8 cellular contexts compared by ENCODE assay signal in genomic region chr13:50127017-50127725, GRCh38.
DNase-seq lines count a peak whose midpoint lies in the region; ATAC-seq and TF ChIP-seq lines count a peak whose summit lies in the region.

No MANE protein-coding gene starts in this region.

- intact Hi-C loops in esophagus squamous epithelium (cut with DNase I): no loop called here

- no peaks in the 10 kb centered on the region for H3K9me3 ChIP-seq in esophagus squamous epithelium
- H3K9me3 ChIP-seq in neural progenitor cell (ENCODE audit: low read depth): no peaks in the 10 kb centered on the region

- H3K4me2 ChIP-seq in GM23338: peak overlapping the region; percentile 95
- H3K4me2 ChIP-seq in neural progenitor cell: peak overlapping the region; percentile 97

- H3K4me3 Mint-ChIP-seq in GM23338: peak overlapping the region; percentile 79
- peak overlapping the region; percentile 85 for H3K4me3 Mint-ChIP-seq in neural progenitor cell

- ATAC-seq in GM23338 (peak; percentile 0), HG03442 (IDR thresholded peaks at IDR 0.05; ENCODE audit: unreplicated experiment) (no peak)

- peaks cover 91% of the 10 kb centered on the region for H3K27me3 ChIP-seq in GM23338 (ENCODE audit: insufficient read depth)
- H3K27me3 ChIP-seq in esophagus squamous epithelium: peaks cover 6 to 58% (median 22%) of the 10 kb centered on the region in 4 donors
- peaks cover 98% of the 10 kb centered on the region for H3K27me3 ChIP-seq in neural progenitor cell

- no peak overlapping the region for H3K27ac ChIP-seq in GM23338 (ENCODE audit: low read depth)
- peak overlapping the region; percentile 4 to 100 (median 96) for H3K27ac ChIP-seq in esophagus squamous epithelium
- H3K27ac ChIP-seq in neural progenitor cell: no peak overlapping the region

- H3K9me3 Mint-ChIP-seq in GM23338 (peaks cover 2% of the 10 kb centered on the region; the same call in 2 of the 3 replicates), neural progenitor cell (peaks cover 3% of the 10 kb centered on the region)

- H3F3A ChIP-seq in GM23338 (replicated peaks; ENCODE audit: low read depth): peaks cover 54% of the 10 kb centered on the region
- H3F3A ChIP-seq in neural progenitor cell (ENCODE audit: low read depth): peaks cover 52% of the 10 kb centered on the region

- no peak overlapping the region for H3K27ac Mint-ChIP-seq in GM23338
- H3K27ac Mint-ChIP-seq in neural progenitor cell: no peak overlapping the region

- no peaks in the 10 kb centered on the region; the same call in 2 of the 3 replicates for H3K36me3 Mint-ChIP-seq in GM23338 (ENCODE audit: low read depth)
- no peaks in the 10 kb centered on the region for H3K36me3 Mint-ChIP-seq in neural progenitor cell

- H3K79me2 ChIP-seq in GM23338 (replicated peaks; ENCODE audit: insufficient read depth): no peaks in the 10 kb centered on the region
- H3K79me2 ChIP-seq in neural progenitor cell (ENCODE audit: low read depth): no peaks in the 10 kb centered on the region

- H3K27me3 Mint-ChIP-seq in GM23338 (ENCODE audit: insufficient read depth, low read depth, poor library complexity): peaks cover 82% of the 10 kb centered on the region
- peaks cover 60% of the 10 kb centered on the region for H3K27me3 Mint-ChIP-seq in neural progenitor cell (ENCODE audit: insufficient read depth, low read depth)

- H4K20me1 ChIP-seq in GM23338 (replicated peaks; ENCODE audit: insufficient read depth) (peaks cover 18% of the 10 kb centered on the region), neural progenitor cell (ENCODE audit: low read depth) (peaks cover 92% of the 10 kb centered on the region)

- TF ChIP-seq POLR2A in esophagus squamous epithelium (IDR thresholded peaks at IDR 0.05): peak in 1 of 4 donors; percentile 25

- no peak overlapping the region for H3K9ac ChIP-seq in neural progenitor cell

- peaks cover 63% of the 10 kb centered on the region for H3K4me1 Mint-ChIP-seq in GM23338
- H3K4me1 Mint-ChIP-seq in neural progenitor cell: peaks cover 63% of the 10 kb centered on the region

- DNase-seq in GM23338 (ENCODE audit: low spot score) (peak; percentile 63), esophagus squamous epithelium (lab: John Stamatoyannopoulos, UW) (no peak), neural progenitor cell (ENCODE audit: low spot score) (peak; percentile 75), superior temporal gyrus (ENCODE audit: extremely low spot score) (no peak), epidermal melanocyte (ENCODE audit: insufficient read length, low spot score) (no peak), NCI-H187 treated with DMSO at 0.1 percent for 48 hours (lab: John Stamatoyannopoulos, UW) (no peak)
- peak; percentile 66 for DNase-seq in activated CD8-positive, alpha-beta memory T cell treated with anti-CD3 and anti-CD28 coated beads, Interleukin-2, amount 50 U/mL, for 4 hours

- peak overlapping the region; percentile 91 for H2AFZ ChIP-seq in GM23338
- peak overlapping the region; percentile 64 for H2AFZ ChIP-seq in neural progenitor cell (replicated peaks)

- H3K4me1 ChIP-seq in GM23338 (ENCODE audit: insufficient read depth): peaks cover 66% of the 10 kb centered on the region
- H3K4me1 ChIP-seq in esophagus squamous epithelium: peaks cover 20 to 70% (median 44%) of the 10 kb centered on the region in 3 donors
- peaks cover 44% of the 10 kb centered on the region for H3K4me1 ChIP-seq in neural progenitor cell

- H3K9me2 ChIP-seq in GM23338 (ENCODE audit: insufficient read depth): no peaks in the 10 kb centered on the region

- H3K36me3 ChIP-seq in GM23338 (ENCODE audit: insufficient read depth) (no peaks in the 10 kb centered on the region), esophagus squamous epithelium (no peaks in the 10 kb centered on the region), neural progenitor cell (no peaks in the 10 kb centered on the region)

- peak in 1 of 2 experiments; percentile 44; a peak in 3 of 4 replicates for TF ChIP-seq CTCF in GM23338 (conservative IDR thresholded peaks at IDR 0.05; ENCODE audit: low read depth in 2 of 2)
- TF ChIP-seq CTCF in esophagus squamous epithelium (IDR thresholded peaks at IDR 0.05): no peak
- peak; percentile 12 for TF ChIP-seq CTCF in neural progenitor cell (IDR thresholded peaks at IDR 0.05)

- peak overlapping the region; percentile 89 for H3K4me3 ChIP-seq in GM23338
- H3K4me3 ChIP-seq in esophagus squamous epithelium: peak overlapping the region; percentile 24 to 96 (median 80)
- peak overlapping the region; percentile 78 for H3K4me3 ChIP-seq in neural progenitor cell

- 47 to 55% methylated on average over 13 to 36 of the region's 50 CpGs for WGBS in esophagus squamous epithelium, 2 donors

TF ChIP-seq in GM23338, 12 proteins besides CTCF, POLR2A, EP300 and RAD21:
- TF ChIP-seq EZH2phosphoT487 (IDR thresholded peaks at IDR 0.05; ENCODE audit: unreplicated experiment) (peak; percentile 73), EZH2 (IDR thresholded peaks at IDR 0.05; ENCODE audit: low read depth, unreplicated experiment) (peak; percentile 69), ZNF462 (CRISPR knock-in tag; IDR thresholded peaks at IDR 0.05) (no peak)

Comparison
In these comparisons a context has a peak if more than half of its experiments do, and no peak if none do; other contexts are left out.
1. DNase-seq: peak in GM23338 (single experiment), activated CD8-positive, alpha-beta memory T cell treated with anti-CD3 and anti-CD28 coated beads, Interleukin-2, amount 50 U/mL, for 4 hours (single experiment) and neural progenitor cell (single experiment); none in esophagus squamous epithelium (single experiment), superior temporal gyrus (single experiment), epidermal melanocyte (single experiment) and NCI-H187 treated with DMSO at 0.1 percent for 48 hours (single experiment).
2. H3K27ac ChIP-seq: peak in esophagus squamous epithelium (4 of 4); none in GM23338 (single experiment) and neural progenitor cell (single experiment).
3. Peak in every context shown above with its lines, with median percentiles within 50 percentile points of each other: H3K4me3 ChIP-seq.